Comparison of ENCODE assay signal across 7 cellular contexts in the genomic region with DNA sequence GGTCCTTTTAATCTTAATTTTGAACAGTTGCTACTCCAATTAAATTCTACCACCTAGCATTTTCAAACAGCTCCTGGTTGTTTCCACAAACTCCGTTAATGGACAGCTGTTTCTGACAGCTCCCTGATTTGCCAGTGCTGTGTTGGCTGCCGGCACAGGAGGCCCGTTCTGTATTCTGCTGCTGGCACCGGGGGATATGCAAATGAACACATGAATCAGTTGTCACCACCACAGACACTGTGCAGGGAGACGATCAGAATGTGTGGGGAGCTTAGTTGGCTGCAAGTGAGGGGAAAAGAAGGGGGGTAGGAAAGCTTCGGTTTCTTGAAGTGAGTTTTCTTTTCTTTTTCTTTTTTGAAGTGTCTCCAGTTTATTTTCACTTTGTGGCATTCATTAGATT.
DNase-seq lines count a peak whose midpoint lies in the region.

No MANE protein-coding gene starts in this region.

- intact Hi-C loops in posterior vena cava (cut with DNase I): no loop called here

- peak; percentile 19 to 73 for DNase-seq in NCI-H526 (lab: John Stamatoyannopoulos, UW)
- peak; percentile 18 for DNase-seq in dermis blood vessel endothelial cell
- peak; percentile 89 for DNase-seq in left kidney (ENCODE audit: low read depth, low spot score)
- DNase-seq in superior temporal gyrus (ENCODE audit: extremely low spot score): peak; percentile 69
- DNase-seq in NCI-H2171 (lab: John Stamatoyannopoulos, UW): no peak
- DNase-seq in posterior vena cava (ENCODE audit: low spot score): no peak
- DNase-seq in AG20443 (ENCODE audit: low spot score): no peak

Comparison
In these comparisons a context has a peak if more than half of its experiments do, and no peak if none do; other contexts are left out.
1. DNase-seq: peak in NCI-H526 (2 of 2), dermis blood vessel endothelial cell (single experiment), left kidney (single experiment) and superior temporal gyrus (single experiment); none in NCI-H2171 (single experiment), posterior vena cava (single experiment) and AG20443 (single experiment).